In genomic region chr6:128379577-128379976, GRCh38 we compare ENCODE assay signal across 13 cellular contexts.
DNase-seq lines count a peak whose midpoint lies in the region; ATAC-seq and TF ChIP-seq lines count a peak whose summit lies in the region.
"Had no signal": no experiment of that assay in that cellular context is flagged by ENCODE, and none has a peak within 500 bp of the region (broad histone marks: within the 10 kb centered on the region; RNA-seq: fewer than 3 reads in every experiment).

No MANE protein-coding gene starts in this region.

- TF ChIP-seq POLR2A in heart left ventricle (IDR thresholded peaks at IDR 0.05) (no peak), right lobe of liver (IDR thresholded peaks at IDR 0.05) (no peak)

- peaks cover 0 to 26% (median 4%) of the 10 kb centered on the region in 12 donors for H3K9me3 ChIP-seq in heart left ventricle
- H3K9me3 ChIP-seq in right lobe of liver, result no peaks in the 10 kb centered on the region

- DNase-seq in heart left ventricle, result no peak
- no peak for DNase-seq in cardiac septum (ENCODE audit: low spot score)
- DNase-seq in fibroblast of villous mesenchyme (ENCODE audit: low read depth), result peak; percentile 20
- no peak for DNase-seq in right lobe of liver
- DNase-seq in retina, result no peak
- DNase-seq: ACHN; CD4-positive, CD25-positive, alpha-beta regulatory T cell; H7 had no signal

- H3K36me3 ChIP-seq in heart left ventricle (no peaks in the 10 kb centered on the region), right lobe of liver (peaks cover 0 to 2% (median 0%) of the 10 kb centered on the region in 4 donors)

- H3K27me3 ChIP-seq in heart left ventricle (no peaks in the 10 kb centered on the region), right lobe of liver (no peaks in the 10 kb centered on the region)
- H3K27me3 ChIP-seq: BLaER1 treated with 17β-estradiol and CSF1 and Interleukin-3, amounts not matched to agents 10 nM and 100 nM had no signal

- TF ChIP-seq CTCF in heart left ventricle (IDR thresholded peaks at IDR 0.05) (no peak), fibroblast of villous mesenchyme (IDR thresholded peaks at IDR 0.05; ENCODE audit: insufficient read depth, low read depth, low read length) (no peak), right lobe of liver (IDR thresholded peaks at IDR 0.05) (no peak)

- intact Hi-C loops in heart left ventricle (cut with DNase I), result no loop called here
- intact Hi-C loops in cardiac septum (cut with DNase I), result no loop called here
- intact Hi-C loops in right lobe of liver (cut with DNase I), result no loop called here

- H3K27ac ChIP-seq in heart left ventricle (peak overlapping the region in 3 of 12 donors; percentile 1 to 33 (median 4)), right lobe of liver (peak overlapping the region in 1 of 3 donors; percentile 42)
- H3K27ac ChIP-seq: BLaER1 treated with 17β-estradiol and CSF1 and Interleukin-3, amounts not matched to agents 10 nM and 100 nM had no signal

- H3K4me3 ChIP-seq in heart left ventricle (no peak overlapping the region), fibroblast of villous mesenchyme (ENCODE audit: low read depth, low read length) (no peak overlapping the region), right lobe of liver (no peak overlapping the region)
- H3K4me3 ChIP-seq: BLaER1 treated with 17β-estradiol and CSF1 and Interleukin-3, amounts not matched to agents 10 nM and 100 nM; GM23338 had no signal

- H3K4me1 ChIP-seq in heart left ventricle (peaks cover 0 to 27% (median 7%) of the 10 kb centered on the region in 12 donors), right lobe of liver (peaks cover 0 to 12% (median 0%) of the 10 kb centered on the region in 4 donors)
- H3K4me1 ChIP-seq: BLaER1 treated with 17β-estradiol and CSF1 and Interleukin-3, amounts not matched to agents 10 nM and 100 nM had no signal

- ATAC-seq in heart left ventricle, result peak in 3 of 4 donors; percentile 41 to 48 (median 42)
- ATAC-seq in right lobe of liver, result peak; percentile 63 to 86 (median 80)
- no peak for ATAC-seq in HG03432 (IDR thresholded peaks at IDR 0.05; ENCODE audit: unreplicated experiment)
- ATAC-seq in GM21390 (IDR thresholded peaks at IDR 0.05; ENCODE audit: unreplicated experiment), result no peak
- ATAC-seq in HG02678 (IDR thresholded peaks at IDR 0.05; ENCODE audit: unreplicated experiment), result no peak
- ATAC-seq: GM23338 had no signal

Comparison
In these comparisons a context has a peak if more than half of its experiments do, and no peak if none do; other contexts are left out.
1. ATAC-seq: peak in heart left ventricle (3 of 4) and right lobe of liver (4 of 4); none in HG03432 (single experiment), GM21390 (single experiment) and HG02678 (single experiment).